In genomic region chr2:102736174-102736606, GRCh38 we compare ENCODE assay signal across 8 cellular contexts.
DNase-seq lines count a peak whose midpoint lies in the region; ATAC-seq lines count a peak whose summit lies in the region.

No MANE protein-coding gene starts in this region.

- ATAC-seq in GM19043 (IDR thresholded peaks at IDR 0.05; ENCODE audit: low read depth, unreplicated experiment) (peak; percentile 40), HG03139 (IDR thresholded peaks at IDR 0.05; ENCODE audit: unreplicated experiment) (peak; percentile 44)

- DNase-seq in COLO668 (lab: John Stamatoyannopoulos, UW; ENCODE audit: unreplicated experiment) (peak; percentile 73), NCI-H69 (lab: John Stamatoyannopoulos, UW) (peak; percentile 65), astrocyte of the hippocampus (ENCODE audit: low read depth, low spot score) (peak; percentile 57)
- no peak for DNase-seq in stimulated activated CD8-positive, alpha-beta memory T cell treated with anti-CD3 and anti-CD28 coated beads, Interleukin-4, amount 100 ng/mL, for 48 hours

- peak overlapping the region in 20 of 21 experiments; percentile 37 to 92 (median 82) for H3K27ac ChIP-seq in skin epidermis

- H3K4me3 ChIP-seq in iPS-11a (ENCODE audit: low read depth, low read length) = peak overlapping the region; percentile 89
- peak overlapping the region; percentile 68 to 95 (median 92) for H3K4me3 ChIP-seq in skin epidermis
